1 cellular context compared by ENCODE assay signal in the genomic region with DNA sequence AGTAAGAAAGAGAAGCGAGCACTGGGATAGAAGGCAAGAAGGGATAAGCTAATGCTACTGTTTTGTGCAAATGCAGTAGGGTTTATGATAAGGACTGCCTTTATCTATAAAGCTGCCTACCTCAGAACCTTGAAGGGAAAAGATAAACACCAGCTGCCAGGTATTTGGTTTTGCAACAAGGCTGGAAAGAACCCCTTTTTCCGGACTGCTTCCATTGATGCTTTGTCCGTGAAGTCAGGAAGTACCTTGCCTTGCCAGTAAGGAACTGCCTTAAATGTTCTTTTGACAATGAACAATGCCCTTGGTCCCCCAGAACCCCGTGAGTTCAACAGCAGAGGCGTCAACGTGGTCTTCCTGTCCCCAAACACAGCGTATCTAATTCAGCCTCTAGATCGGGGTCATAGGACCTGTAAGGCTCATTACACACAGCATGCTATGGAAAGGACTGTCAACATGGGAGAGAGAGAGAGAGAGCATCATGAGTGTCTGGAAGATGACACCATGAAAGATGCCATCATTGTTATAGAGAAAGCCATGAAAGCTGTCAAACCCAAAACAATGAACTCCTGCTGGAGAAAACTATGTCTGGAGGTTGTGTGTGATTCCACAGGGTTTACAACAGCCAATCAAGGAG.
TF ChIP-seq lines count a peak whose summit lies in the region.

No MANE protein-coding gene starts in this region.

TF ChIP-seq in HepG2, 621 proteins besides CTCF, POLR2A, EP300 and RAD21 (continued from another document and continues in another):
- TF ChIP-seq, protein P1, sequence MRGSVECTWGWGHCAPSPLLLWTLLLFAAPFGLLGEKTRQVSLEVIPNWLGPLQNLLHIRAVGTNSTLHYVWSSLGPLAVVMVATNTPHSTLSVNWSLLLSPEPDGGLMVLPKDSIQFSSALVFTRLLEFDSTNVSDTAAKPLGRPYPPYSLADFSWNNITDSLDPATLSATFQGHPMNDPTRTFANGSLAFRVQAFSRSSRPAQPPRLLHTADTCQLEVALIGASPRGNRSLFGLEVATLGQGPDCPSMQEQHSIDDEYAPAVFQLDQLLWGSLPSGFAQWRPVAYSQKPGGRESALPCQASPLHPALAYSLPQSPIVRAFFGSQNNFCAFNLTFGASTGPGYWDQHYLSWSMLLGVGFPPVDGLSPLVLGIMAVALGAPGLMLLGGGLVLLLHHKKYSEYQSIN (CRISPR knock-in tag; IDR thresholded peaks at IDR 0.05; ENCODE audit: borderline replicate concordance), result no peak
- no peak for TF ChIP-seq ZBTB37 (CRISPR knock-in tag; IDR thresholded peaks at IDR 0.05)
- no peak for TF ChIP-seq HNF4G (IDR thresholded peaks at IDR 0.05; ENCODE audit: borderline replicate concordance, low read depth, low read length)
- TF ChIP-seq HNF4G (CRISPR knock-in tag; IDR thresholded peaks at IDR 0.05; ENCODE audit: borderline replicate concordance, low read depth), result no peak
- TF ChIP-seq MAZ (IDR thresholded peaks at IDR 0.05; ENCODE audit: borderline replicate concordance, low read depth, low read length), result no peak
- 0 out of 2 replicates have a peak, but pooled peaks have one; percentile 34 for TF ChIP-seq MAZ (CRISPR knock-in tag; IDR thresholded peaks at IDR 0.05; ENCODE audit: low read depth)
- 0 out of 2 replicates have a peak, but pooled peaks have one; percentile 35 for TF ChIP-seq ZNF614 (CRISPR knock-in tag; IDR thresholded peaks at IDR 0.05; ENCODE audit: borderline replicate concordance)
- no peak for TF ChIP-seq HES4 (CRISPR knock-in tag; IDR thresholded peaks at IDR 0.05; ENCODE audit: borderline replicate concordance)
- TF ChIP-seq ZNF160 (CRISPR knock-in tag; IDR thresholded peaks at IDR 0.05), result no peak
- TF ChIP-seq ZNF251 (CRISPR knock-in tag; IDR thresholded peaks at IDR 0.05), result no peak
- TF ChIP-seq TP53 (CRISPR knock-in tag; conservative IDR thresholded peaks at IDR 0.05), result no peak
- no peak for TF ChIP-seq ZNF263 (CRISPR knock-in tag; IDR thresholded peaks at IDR 0.05)
- no peak for TF ChIP-seq MIER3 (CRISPR knock-in tag; IDR thresholded peaks at IDR 0.05; ENCODE audit: borderline replicate concordance)
- TF ChIP-seq ZZZ3 (CRISPR knock-in tag; IDR thresholded peaks at IDR 0.05; ENCODE audit: borderline replicate concordance), result 0 out of 2 replicates have a peak, but pooled peaks have one; percentile 25
- TF ChIP-seq TGIF2 (CRISPR knock-in tag; IDR thresholded peaks at IDR 0.05), result peak; percentile 72; the same call in 1 of the 2 replicates
- TF ChIP-seq CEBPB (IDR thresholded peaks at IDR 0.05; ENCODE audit: borderline replicate concordance, low read depth, low read length), result no peak
- no peak for TF ChIP-seq YEATS2 (CRISPR knock-in tag; IDR thresholded peaks at IDR 0.05; ENCODE audit: borderline replicate concordance)
- TF ChIP-seq BORCS8-MEF2B (CRISPR knock-in tag; IDR thresholded peaks at IDR 0.05), result no peak
- peak; percentile 43; the same call in 1 of the 2 replicates for TF ChIP-seq TBX2 (CRISPR knock-in tag; IDR thresholded peaks at IDR 0.05; ENCODE audit: borderline replicate concordance)
- no peak for TF ChIP-seq RARA (CRISPR knock-in tag; IDR thresholded peaks at IDR 0.05)
- TF ChIP-seq IRX3 (CRISPR knock-in tag; IDR thresholded peaks at IDR 0.05; ENCODE audit: borderline replicate concordance, low read depth), result no peak
- peak; percentile 97 for TF ChIP-seq ZNF564 (CRISPR knock-in tag; IDR thresholded peaks at IDR 0.05)
- TF ChIP-seq NCOA5 (CRISPR knock-in tag; IDR thresholded peaks at IDR 0.05), result no peak
- 0 out of 2 replicates have a peak, but pooled peaks have one; percentile 7 for TF ChIP-seq FOSL2 (CRISPR knock-in tag; IDR thresholded peaks at IDR 0.05)
- TF ChIP-seq, protein P2, sequence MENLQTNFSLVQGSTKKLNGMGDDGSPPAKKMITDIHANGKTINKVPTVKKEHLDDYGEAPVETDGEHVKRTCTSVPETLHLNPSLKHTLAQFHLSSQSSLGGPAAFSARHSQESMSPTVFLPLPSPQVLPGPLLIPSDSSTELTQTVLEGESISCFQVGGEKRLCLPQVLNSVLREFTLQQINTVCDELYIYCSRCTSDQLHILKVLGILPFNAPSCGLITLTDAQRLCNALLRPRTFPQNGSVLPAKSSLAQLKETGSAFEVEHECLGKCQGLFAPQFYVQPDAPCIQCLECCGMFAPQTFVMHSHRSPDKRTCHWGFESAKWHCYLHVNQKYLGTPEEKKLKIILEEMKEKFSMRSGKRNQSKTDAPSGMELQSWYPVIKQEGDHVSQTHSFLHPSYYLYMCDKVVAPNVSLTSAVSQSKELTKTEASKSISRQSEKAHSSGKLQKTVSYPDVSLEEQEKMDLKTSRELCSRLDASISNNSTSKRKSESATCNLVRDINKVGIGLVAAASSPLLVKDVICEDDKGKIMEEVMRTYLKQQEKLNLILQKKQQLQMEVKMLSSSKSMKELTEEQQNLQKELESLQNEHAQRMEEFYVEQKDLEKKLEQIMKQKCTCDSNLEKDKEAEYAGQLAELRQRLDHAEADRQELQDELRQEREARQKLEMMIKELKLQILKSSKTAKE (CRISPR knock-in tag; IDR thresholded peaks at IDR 0.05; ENCODE audit: borderline replicate concordance), result no peak
- TF ChIP-seq CENPX (CRISPR knock-in tag; IDR thresholded peaks at IDR 0.05), result no peak
- TF ChIP-seq SOX6 (IDR thresholded peaks at IDR 0.05), result no peak
- TF ChIP-seq SOX6 (CRISPR knock-in tag; IDR thresholded peaks at IDR 0.05), result peak; percentile 56
- TF ChIP-seq SOX13 (IDR thresholded peaks at IDR 0.05), result 0 out of 2 replicates have a peak, but pooled peaks have one; percentile 11
- peak in 1 of 2 experiments; percentile 84; a peak in 2 of 4 replicates for TF ChIP-seq SOX13 (CRISPR knock-in tag; conservative IDR thresholded peaks at IDR 0.05 in 1 of 2, IDR thresholded peaks at IDR 0.05 in 1 of 2)
- no peak for TF ChIP-seq SNAI1 (CRISPR knock-in tag; IDR thresholded peaks at IDR 0.05; ENCODE audit: borderline replicate concordance)
- no peak for TF ChIP-seq HMGA1 (CRISPR knock-in tag; conservative IDR thresholded peaks at IDR 0.05)
- TF ChIP-seq ARID5B (CRISPR knock-in tag; IDR thresholded peaks at IDR 0.05), result peak; percentile 29; the same call in 1 of the 2 replicates
- TF ChIP-seq STAG1 (CRISPR knock-in tag; IDR thresholded peaks at IDR 0.05), result 0 out of 2 replicates have a peak, but pooled peaks have one; percentile 6
- TF ChIP-seq ZFP37 (CRISPR knock-in tag; IDR thresholded peaks at IDR 0.05; ENCODE audit: borderline replicate concordance), result no peak
- TF ChIP-seq NFE2L2 (IDR thresholded peaks at IDR 0.05; ENCODE audit: low read length), result no peak
- TF ChIP-seq ZSCAN21 (CRISPR knock-in tag; IDR thresholded peaks at IDR 0.05; ENCODE audit: borderline replicate concordance), result no peak
- TF ChIP-seq, protein P3, sequence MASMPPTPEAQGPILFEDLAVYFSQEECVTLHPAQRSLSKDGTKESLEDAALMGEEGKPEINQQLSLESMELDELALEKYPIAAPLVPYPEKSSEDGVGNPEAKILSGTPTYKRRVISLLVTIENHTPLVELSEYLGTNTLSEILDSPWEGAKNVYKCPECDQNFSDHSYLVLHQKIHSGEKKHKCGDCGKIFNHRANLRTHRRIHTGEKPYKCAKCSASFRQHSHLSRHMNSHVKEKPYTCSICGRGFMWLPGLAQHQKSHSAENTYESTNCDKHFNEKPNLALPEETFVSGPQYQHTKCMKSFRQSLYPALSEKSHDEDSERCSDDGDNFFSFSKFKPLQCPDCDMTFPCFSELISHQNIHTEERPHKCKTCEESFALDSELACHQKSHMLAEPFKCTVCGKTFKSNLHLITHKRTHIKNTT (CRISPR knock-in tag; IDR thresholded peaks at IDR 0.05), result no peak
- TF ChIP-seq, protein P4, sequence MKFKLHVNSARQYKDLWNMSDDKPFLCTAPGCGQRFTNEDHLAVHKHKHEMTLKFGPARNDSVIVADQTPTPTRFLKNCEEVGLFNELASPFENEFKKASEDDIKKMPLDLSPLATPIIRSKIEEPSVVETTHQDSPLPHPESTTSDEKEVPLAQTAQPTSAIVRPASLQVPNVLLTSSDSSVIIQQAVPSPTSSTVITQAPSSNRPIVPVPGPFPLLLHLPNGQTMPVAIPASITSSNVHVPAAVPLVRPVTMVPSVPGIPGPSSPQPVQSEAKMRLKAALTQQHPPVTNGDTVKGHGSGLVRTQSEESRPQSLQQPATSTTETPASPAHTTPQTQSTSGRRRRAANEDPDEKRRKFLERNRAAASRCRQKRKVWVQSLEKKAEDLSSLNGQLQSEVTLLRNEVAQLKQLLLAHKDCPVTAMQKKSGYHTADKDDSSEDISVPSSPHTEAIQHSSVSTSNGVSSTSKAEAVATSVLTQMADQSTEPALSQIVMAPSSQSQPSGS (CRISPR knock-in tag; IDR thresholded peaks at IDR 0.05), result no peak
- TF ChIP-seq MATR3 (CRISPR knock-in tag; IDR thresholded peaks at IDR 0.05), result no peak
- TF ChIP-seq PLRG1 (conservative IDR thresholded peaks at IDR 0.05), result no peak
- TF ChIP-seq, protein P5, sequence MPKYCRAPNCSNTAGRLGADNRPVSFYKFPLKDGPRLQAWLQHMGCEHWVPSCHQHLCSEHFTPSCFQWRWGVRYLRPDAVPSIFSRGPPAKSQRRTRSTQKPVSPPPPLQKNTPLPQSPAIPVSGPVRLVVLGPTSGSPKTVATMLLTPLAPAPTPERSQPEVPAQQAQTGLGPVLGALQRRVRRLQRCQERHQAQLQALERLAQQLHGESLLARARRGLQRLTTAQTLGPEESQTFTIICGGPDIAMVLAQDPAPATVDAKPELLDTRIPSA (CRISPR knock-in tag; IDR thresholded peaks at IDR 0.05; ENCODE audit: borderline replicate concordance), result no peak
- TF ChIP-seq ZNF329 (CRISPR knock-in tag; IDR thresholded peaks at IDR 0.05; ENCODE audit: low read depth), result no peak
- TF ChIP-seq ZFP90 (CRISPR knock-in tag; IDR thresholded peaks at IDR 0.05; ENCODE audit: borderline replicate concordance), result no peak
- no peak for TF ChIP-seq ZNF740 (CRISPR knock-in tag; IDR thresholded peaks at IDR 0.05)
- TF ChIP-seq ZEB1 (IDR thresholded peaks at IDR 0.05; ENCODE audit: insufficient replicate concordance, low read depth), result no peak
- TF ChIP-seq TFAP4 (IDR thresholded peaks at IDR 0.05; ENCODE audit: borderline replicate concordance, low read depth), result peak; percentile 16; the same call in 1 of the 2 replicates
- TF ChIP-seq ZNF746 (CRISPR knock-in tag; IDR thresholded peaks at IDR 0.05), result no peak
- no peak for TF ChIP-seq BRD4 (CRISPR knock-in tag; IDR thresholded peaks at IDR 0.05)
- no peak for TF ChIP-seq SRY (CRISPR knock-in tag; IDR thresholded peaks at IDR 0.05)
- no peak for TF ChIP-seq TAF15 (IDR thresholded peaks at IDR 0.05; ENCODE audit: low read depth, low read length, poor library complexity, severe bottlenecking)
- no peak for TF ChIP-seq ZNF354B (CRISPR knock-in tag; IDR thresholded peaks at IDR 0.05)
- TF ChIP-seq ESRRA (CRISPR knock-in tag; IDR thresholded peaks at IDR 0.05; ENCODE audit: low read depth), result no peak
